Comparison of ENCODE assay signal across 17 cellular contexts in the genomic region with DNA sequence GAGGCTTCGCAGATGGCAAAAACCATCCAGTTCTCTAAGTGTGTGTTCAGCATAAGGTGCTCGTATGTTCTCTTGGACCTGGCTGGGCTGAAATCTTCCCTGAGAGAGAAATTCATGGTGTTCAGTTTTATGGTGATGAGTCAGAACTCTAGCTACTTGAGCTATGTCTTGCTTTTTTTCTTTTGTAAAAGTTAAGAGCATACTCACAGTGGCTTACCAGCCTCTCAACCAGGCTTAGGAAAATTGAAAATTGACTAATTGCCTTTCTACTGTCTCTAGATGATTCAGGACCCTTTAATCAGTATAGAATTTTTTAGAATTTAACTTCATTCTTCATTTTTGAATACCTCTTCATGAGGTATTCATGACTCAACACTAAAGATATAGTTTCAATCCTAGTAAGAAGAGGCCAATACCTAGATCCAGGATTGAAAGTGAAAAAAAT.
DNase-seq lines count a peak whose midpoint lies in the region; ATAC-seq, FAIRE-seq and TF ChIP-seq lines count a peak whose summit lies in the region.
"Had no signal": no experiment of that assay in that cellular context is flagged by ENCODE, and none has a peak within 500 bp of the region (broad histone marks: within the 10 kb centered on the region; RNA-seq: fewer than 3 reads in every experiment).

No MANE protein-coding gene starts in this region.

- no peak for TF ChIP-seq POLR2A in GM12892 (IDR thresholded peaks at IDR 0.05; ENCODE audit: low read depth, low read length)

- FAIRE-seq in GM12892 (lab: Jason Lieb, UNC) = no peak
- FAIRE-seq: K562 had no signal

- no peak overlapping the region for H3K4me2 ChIP-seq in fibroblast of lung (ENCODE audit: extremely low read depth, insufficient read depth, low read length)
- H3K4me2 ChIP-seq: BLaER1 had no signal

- H2AFZ ChIP-seq in fibroblast of lung (ENCODE audit: low read length) = no peak overlapping the region

- H3K27me3 ChIP-seq in fibroblast of lung (ENCODE audit: control insufficient read depth, insufficient read depth, low read length) = no peaks in the 10 kb centered on the region
- H3K27me3 ChIP-seq: BLaER1, dorsolateral prefrontal cortex, SJCRH30 had no signal

- DNase-seq in Daoy (ENCODE audit: low read depth) (peak; percentile 24), fibroblast of lung (ENCODE audit: low read depth in 2 of 2) (peak; percentile 5 to 70), GM20000 (ENCODE audit: low spot score) (no peak), NCI-H2081 treated with DMSO at 0.1 percent for 48 hours (lab: John Stamatoyannopoulos, UW) (no peak), GM12892 (ENCODE audit: insufficient read length) (no peak)
- DNase-seq: activated CD4-positive, alpha-beta T cell treated with anti-CD3 and anti-CD28 coated beads for 4 hours; dorsolateral prefrontal cortex; H7; natural killer cell; NCI-H446; SJCRH30; stimulated activated naive CD8-positive, alpha-beta T cell treated with anti-CD3 and anti-CD28 coated beads, Interleukin-15, Interleukin-2, amounts not matched to agents 100 U/mL and 50 U/mL, for 24 hours had no signal

- H3K9me3 ChIP-seq in fibroblast of lung (ENCODE audit: control insufficient read depth, insufficient read depth, low read depth, low read length) = no peaks in the 10 kb centered on the region
- H3K9me3 ChIP-seq: BLaER1, SJCRH30 had no signal

- no peak overlapping the region for H3K9ac ChIP-seq in fibroblast of lung (ENCODE audit: insufficient read depth, low read length)
- H3K9ac ChIP-seq: BLaER1 had no signal

- TF ChIP-seq CTCF in fibroblast of lung (conservative IDR thresholded peaks at IDR 0.05 in 1 of 2, IDR thresholded peaks at IDR 0.05 in 1 of 2; ENCODE audit: low read depth in 1 of 2, low read length in 2 of 2) (no peak), GM20000 (IDR thresholded peaks at IDR 0.05; ENCODE audit: extremely low read depth, missing control alignments) (no peak)

- H3K79me2 ChIP-seq in fibroblast of lung (ENCODE audit: control insufficient read depth, insufficient read depth, low read length) = no peaks in the 10 kb centered on the region

- H3K27ac ChIP-seq in fibroblast of lung (ENCODE audit: insufficient read depth, low read length) = no peak overlapping the region
- H3K27ac ChIP-seq: BLaER1, dorsolateral prefrontal cortex, SJCRH30 had no signal

- H3K4me3 ChIP-seq in fibroblast of lung (replicated peaks in 1 of 4; ENCODE audit: control extremely low read depth in 1 of 4, insufficient read depth in 1 of 4, low read depth in 3 of 4, low read length in 4 of 4) = no peak overlapping the region
- H3K4me3 ChIP-seq: BLaER1, dorsolateral prefrontal cortex, K562, SJCRH30 had no signal

- H3K36me3 ChIP-seq in fibroblast of lung (ENCODE audit: control insufficient read depth, insufficient read depth, low read length) = no peaks in the 10 kb centered on the region
- H3K36me3 ChIP-seq: BLaER1, SJCRH30 had no signal

- no peaks in the 10 kb centered on the region for H3K4me1 ChIP-seq in fibroblast of lung (ENCODE audit: control insufficient read depth, extremely low read depth, insufficient read depth, low read length)
- H3K4me1 ChIP-seq: SJCRH30 had no signal

- H4K20me1 ChIP-seq in fibroblast of lung (ENCODE audit: control insufficient read depth, extremely low read depth, insufficient read depth, low read length) = no peaks in the 10 kb centered on the region
- H4K20me1 ChIP-seq: BLaER1 had no signal

- peak; percentile 77 for ATAC-seq in GM21619 (IDR thresholded peaks at IDR 0.05; ENCODE audit: unreplicated experiment)
- peak; percentile 72 for ATAC-seq in HG03432 (IDR thresholded peaks at IDR 0.05; ENCODE audit: unreplicated experiment)
- no peak for ATAC-seq in HG02884 (IDR thresholded peaks at IDR 0.05; ENCODE audit: unreplicated experiment)
- ATAC-seq: K562; natural killer cell; stimulated activated naive CD8-positive, alpha-beta T cell treated with anti-CD3 and anti-CD28 coated beads, Interleukin-15, Interleukin-2, amounts not matched to agents 100 U/mL and 50 U/mL, for 24 hours had no signal

Comparison
In these comparisons a context has a peak if more than half of its experiments do, and no peak if none do; other contexts are left out.
1. DNase-seq: peak in Daoy (single experiment) and fibroblast of lung (2 of 2); none in GM20000 (single experiment), NCI-H2081 treated with DMSO at 0.1 percent for 48 hours (single experiment) and GM12892 (single experiment).